12 cellular contexts compared by ENCODE assay signal in genomic region chr12:110668480-110669192, GRCh38. TPM values are rescaled to one million over a fixed set of nuclear protein-coding genes. Genes with fewer than 3 reads are reported as not detected.
DNase-seq lines count a peak whose midpoint lies in the region; ATAC-seq lines count a peak whose summit lies in the region.
"Had no signal": no experiment of that assay in that cellular context is flagged by ENCODE, and none has a peak within 500 bp of the region (broad histone marks: within the 10 kb centered on the region; RNA-seq: fewer than 3 reads in every experiment).

No MANE protein-coding gene starts in this region.

- DNase-seq in activated CD4-positive, alpha-beta memory T cell treated with anti-CD3 and anti-CD28 coated beads for 36 hours: no peak
- no peak for DNase-seq in activated CD4-positive, alpha-beta memory T cell treated with anti-CD3 and anti-CD28 coated beads, Interleukin-2, amount 10 ng/mL, durations not matched to agents 7 days and 5 days
- DNase-seq in activated CD8-positive, alpha-beta T cell treated with anti-CD3 and anti-CD28 coated beads, Interleukin-2, amount 10 ng/mL, durations not matched to agents 7 days and 5 days: no peak
- DNase-seq in stimulated activated effector memory CD8-positive, alpha-beta T cell treated with anti-CD3 and anti-CD28 coated beads, Interleukin-12 subunit alpha, Interleukin-12 subunit beta, amount 100 ng/mL, for 72 hours (ENCODE audit: low spot score in 2 of 2): no peak
- no peak for DNase-seq in iPS-NIHi7 (ENCODE audit: extremely low spot score)
- DNase-seq in occipital lobe (lab: John Stamatoyannopoulos, UW): no peak
- no peak for DNase-seq in medulla oblongata (ENCODE audit: extremely low spot score)
- DNase-seq: brain microvascular endothelial cell, NCI-H1105 had no signal

- POLR2A ChIA-PET in activated CD4-positive, alpha-beta memory T cell treated with anti-CD3 and anti-CD28 coated beads for 36 hours (lab: Charles Lee): interaction anchor here (1.2 kb wide), 1 partner anchor 12 kb away, joined by 3 read pairs; no protein-coding TSS in a partner anchor
- POLR2A ChIA-PET in activated CD4-positive, alpha-beta memory T cell treated with anti-CD3 and anti-CD28 coated beads, Interleukin-2, amount 10 ng/mL, durations not matched to agents 7 days and 5 days (lab: Charles Lee): no interaction called here
- POLR2A ChIA-PET in activated CD8-positive, alpha-beta T cell treated with anti-CD3 and anti-CD28 coated beads, Interleukin-2, amount 10 ng/mL, durations not matched to agents 7 days and 5 days (lab: Charles Lee): interaction anchor here (0.6 to 1.7 kb wide), 3 partner anchors 21 to 140 kb away, joined by 3 to 5 read pairs (median 3); partner anchors contain the start of gene HVCN1

- no peak overlapping the region for H3K4me3 Mint-ChIP-seq in activated CD4-positive, alpha-beta memory T cell treated with anti-CD3 and anti-CD28 coated beads for 36 hours
- no peak overlapping the region for H3K4me3 Mint-ChIP-seq in activated CD4-positive, alpha-beta memory T cell treated with anti-CD3 and anti-CD28 coated beads, Interleukin-2, amount 10 ng/mL, durations not matched to agents 7 days and 5 days
- no peak overlapping the region for H3K4me3 Mint-ChIP-seq in activated CD8-positive, alpha-beta T cell treated with anti-CD3 and anti-CD28 coated beads, Interleukin-2, amount 10 ng/mL, durations not matched to agents 7 days and 5 days
- H3K4me3 Mint-ChIP-seq in stimulated activated effector memory CD8-positive, alpha-beta T cell treated with anti-CD3 and anti-CD28 coated beads, Interleukin-12 subunit alpha, Interleukin-12 subunit beta, amount 100 ng/mL, for 72 hours: peak overlapping the region; percentile 23
- H3K4me3 Mint-ChIP-seq: type B pancreatic cell had no signal

- intact Hi-C loops in activated CD4-positive, alpha-beta memory T cell treated with anti-CD3 and anti-CD28 coated beads for 36 hours (cut with micrococcal nuclease): no loop called here

- H3K9me3 Mint-ChIP-seq in activated CD4-positive, alpha-beta memory T cell treated with anti-CD3 and anti-CD28 coated beads for 36 hours: peaks cover 19% of the 10 kb centered on the region
- peaks cover 12% of the 10 kb centered on the region for H3K9me3 Mint-ChIP-seq in activated CD4-positive, alpha-beta memory T cell treated with anti-CD3 and anti-CD28 coated beads, Interleukin-2, amount 10 ng/mL, durations not matched to agents 7 days and 5 days
- peaks cover 16% of the 10 kb centered on the region for H3K9me3 Mint-ChIP-seq in activated CD8-positive, alpha-beta T cell treated with anti-CD3 and anti-CD28 coated beads, Interleukin-2, amount 10 ng/mL, durations not matched to agents 7 days and 5 days (ENCODE audit: insufficient read depth)
- no peaks in the 10 kb centered on the region for H3K9me3 Mint-ChIP-seq in stimulated activated effector memory CD8-positive, alpha-beta T cell treated with anti-CD3 and anti-CD28 coated beads, Interleukin-12 subunit alpha, Interleukin-12 subunit beta, amount 100 ng/mL, for 72 hours
- H3K9me3 Mint-ChIP-seq: type B pancreatic cell had no signal

- no peaks in the 10 kb centered on the region for H3K27me3 Mint-ChIP-seq in activated CD4-positive, alpha-beta memory T cell treated with anti-CD3 and anti-CD28 coated beads for 36 hours
- H3K27me3 Mint-ChIP-seq in activated CD4-positive, alpha-beta memory T cell treated with anti-CD3 and anti-CD28 coated beads, Interleukin-2, amount 10 ng/mL, durations not matched to agents 7 days and 5 days: no peaks in the 10 kb centered on the region
- no peaks in the 10 kb centered on the region for H3K27me3 Mint-ChIP-seq in activated CD8-positive, alpha-beta T cell treated with anti-CD3 and anti-CD28 coated beads, Interleukin-2, amount 10 ng/mL, durations not matched to agents 7 days and 5 days (ENCODE audit: low read depth)
- H3K27me3 Mint-ChIP-seq: type B pancreatic cell had no signal

- CTCF ChIA-PET in activated CD4-positive, alpha-beta memory T cell treated with anti-CD3 and anti-CD28 coated beads for 36 hours (lab: Charles Lee): interaction anchor here (0.8 kb wide), 1 partner anchor 53 kb away, joined by 3 read pairs; no protein-coding TSS in a partner anchor
- CTCF ChIA-PET in activated CD4-positive, alpha-beta memory T cell treated with anti-CD3 and anti-CD28 coated beads, Interleukin-2, amount 10 ng/mL, durations not matched to agents 7 days and 5 days (lab: Charles Lee): no interaction called here
- CTCF ChIA-PET in activated CD8-positive, alpha-beta T cell treated with anti-CD3 and anti-CD28 coated beads, Interleukin-2, amount 10 ng/mL, durations not matched to agents 7 days and 5 days (lab: Charles Lee): interaction anchor here (0.9 kb wide), 1 partner anchor 67 kb away, joined by 3 read pairs; no protein-coding TSS in a partner anchor

- H3K36me3 Mint-ChIP-seq in activated CD4-positive, alpha-beta memory T cell treated with anti-CD3 and anti-CD28 coated beads for 36 hours: peaks cover 14% of the 10 kb centered on the region
- peaks cover 26% of the 10 kb centered on the region for H3K36me3 Mint-ChIP-seq in activated CD4-positive, alpha-beta memory T cell treated with anti-CD3 and anti-CD28 coated beads, Interleukin-2, amount 10 ng/mL, durations not matched to agents 7 days and 5 days (ENCODE audit: low read depth)
- H3K36me3 Mint-ChIP-seq in activated CD8-positive, alpha-beta T cell treated with anti-CD3 and anti-CD28 coated beads, Interleukin-2, amount 10 ng/mL, durations not matched to agents 7 days and 5 days (ENCODE audit: low read depth): peaks cover 81% of the 10 kb centered on the region
- H3K36me3 Mint-ChIP-seq in stimulated activated effector memory CD8-positive, alpha-beta T cell treated with anti-CD3 and anti-CD28 coated beads, Interleukin-12 subunit alpha, Interleukin-12 subunit beta, amount 100 ng/mL, for 72 hours: no peaks in the 10 kb centered on the region
- H3K36me3 Mint-ChIP-seq: type B pancreatic cell had no signal

- peak overlapping the region; percentile 0 for H3K27ac Mint-ChIP-seq in activated CD4-positive, alpha-beta memory T cell treated with anti-CD3 and anti-CD28 coated beads for 36 hours
- no peak overlapping the region for H3K27ac Mint-ChIP-seq in activated CD4-positive, alpha-beta memory T cell treated with anti-CD3 and anti-CD28 coated beads, Interleukin-2, amount 10 ng/mL, durations not matched to agents 7 days and 5 days
- H3K27ac Mint-ChIP-seq in activated CD8-positive, alpha-beta T cell treated with anti-CD3 and anti-CD28 coated beads, Interleukin-2, amount 10 ng/mL, durations not matched to agents 7 days and 5 days: peak overlapping the region; percentile 73
- peak overlapping the region; percentile 84 for H3K27ac Mint-ChIP-seq in stimulated activated effector memory CD8-positive, alpha-beta T cell treated with anti-CD3 and anti-CD28 coated beads, Interleukin-12 subunit alpha, Interleukin-12 subunit beta, amount 100 ng/mL, for 72 hours
- H3K27ac Mint-ChIP-seq: type B pancreatic cell had no signal

- ATAC-seq in GM21737 (IDR thresholded peaks at IDR 0.05; ENCODE audit: unreplicated experiment): peak; percentile 2
- ATAC-seq in activated CD8-positive, alpha-beta T cell treated with anti-CD3 and anti-CD28 coated beads, Interleukin-2, amount 10 ng/mL, durations not matched to agents 7 days and 5 days: no peak
- no peak for ATAC-seq in stimulated activated effector memory CD8-positive, alpha-beta T cell treated with anti-CD3 and anti-CD28 coated beads, Interleukin-12 subunit alpha, Interleukin-12 subunit beta, amount 100 ng/mL, for 72 hours
- ATAC-seq: Right ventricle myocardium inferior had no signal

- H3K4me1 Mint-ChIP-seq in activated CD4-positive, alpha-beta memory T cell treated with anti-CD3 and anti-CD28 coated beads for 36 hours (ENCODE audit: low read depth): peaks cover 21% of the 10 kb centered on the region
- peaks cover 29% of the 10 kb centered on the region for H3K4me1 Mint-ChIP-seq in activated CD4-positive, alpha-beta memory T cell treated with anti-CD3 and anti-CD28 coated beads, Interleukin-2, amount 10 ng/mL, durations not matched to agents 7 days and 5 days
- peaks cover 52% of the 10 kb centered on the region for H3K4me1 Mint-ChIP-seq in activated CD8-positive, alpha-beta T cell treated with anti-CD3 and anti-CD28 coated beads, Interleukin-2, amount 10 ng/mL, durations not matched to agents 7 days and 5 days (ENCODE audit: low read depth)
- H3K4me1 Mint-ChIP-seq in stimulated activated effector memory CD8-positive, alpha-beta T cell treated with anti-CD3 and anti-CD28 coated beads, Interleukin-12 subunit alpha, Interleukin-12 subunit beta, amount 100 ng/mL, for 72 hours: peaks cover 23% of the 10 kb centered on the region

RNA-seq across cellular contexts. Expression of gene HVCN1, which starts 20.3 kb away (rescaled TPM):
- 1 to 10 TPM; 4.0 to 4.1 TPM for total RNA-seq in activated CD4-positive, alpha-beta memory T cell treated with anti-CD3 and anti-CD28 coated beads for 36 hours
- total RNA-seq in activated CD4-positive, alpha-beta memory T cell treated with anti-CD3 and anti-CD28 coated beads, Interleukin-2, amount 10 ng/mL, durations not matched to agents 7 days and 5 days: 10 to 100 TPM; 11.6 to 12.9 TPM
- total RNA-seq in activated CD8-positive, alpha-beta T cell treated with anti-CD3 and anti-CD28 coated beads, Interleukin-2, amount 10 ng/mL, durations not matched to agents 7 days and 5 days: 10 to 100 TPM; 28.6 to 30.8 TPM
- total RNA-seq in occipital lobe: 8.3 TPM

RNA-seq across cellular contexts. Expression of gene TCTN1, which starts 54.7 kb away (rescaled TPM):
- total RNA-seq in activated CD4-positive, alpha-beta memory T cell treated with anti-CD3 and anti-CD28 coated beads for 36 hours: 1 to 10 TPM; 6.4 to 7.6 TPM
- 1 to 10 TPM; 2.6 to 3.4 TPM for total RNA-seq in activated CD4-positive, alpha-beta memory T cell treated with anti-CD3 and anti-CD28 coated beads, Interleukin-2, amount 10 ng/mL, durations not matched to agents 7 days and 5 days
- 1 to 10 TPM; 5.9 to 7.9 TPM for total RNA-seq in activated CD8-positive, alpha-beta T cell treated with anti-CD3 and anti-CD28 coated beads, Interleukin-2, amount 10 ng/mL, durations not matched to agents 7 days and 5 days
- 38.1 TPM for total RNA-seq in occipital lobe
